In genomic region chr5:93058309-93058708, GRCh38 we compare ENCODE assay signal across 17 cellular contexts.
DNase-seq lines count a peak whose midpoint lies in the region; ATAC-seq and TF ChIP-seq lines count a peak whose summit lies in the region.
"Had no signal": no experiment of that assay in that cellular context is flagged by ENCODE, and none has a peak within 500 bp of the region (broad histone marks: within the 10 kb centered on the region; RNA-seq: fewer than 3 reads in every experiment).

No MANE protein-coding gene starts in this region.

- no peak for TF ChIP-seq CTCF in fibroblast of pulmonary artery (IDR thresholded peaks at IDR 0.05; ENCODE audit: low read length, missing control alignments)
- no peak for TF ChIP-seq CTCF in esophagus muscularis mucosa (IDR thresholded peaks at IDR 0.05)

- H3K9me3 ChIP-seq in GM23248 (ENCODE audit: low read depth) (no peaks in the 10 kb centered on the region), esophagus muscularis mucosa (no peaks in the 10 kb centered on the region)

- no peak for TF ChIP-seq EP300 in esophagus muscularis mucosa (IDR thresholded peaks at IDR 0.05)

- in situ Hi-C loops in GM23248 (cut with MboI): no loop called here

- H3K9ac ChIP-seq in GM23248: no peak overlapping the region

- H3K27me3 ChIP-seq in GM23248 (replicated peaks; ENCODE audit: insufficient read depth): no peaks in the 10 kb centered on the region
- no peaks in the 10 kb centered on the region for H3K27me3 ChIP-seq in esophagus muscularis mucosa

- TF ChIP-seq POLR2A in esophagus muscularis mucosa (IDR thresholded peaks at IDR 0.05; ENCODE audit: low read depth): no peak

- H3K9me2 ChIP-seq in GM23248 (ENCODE audit: insufficient read depth): no peaks in the 10 kb centered on the region; the same call in 1 of the 2 replicates

- peaks cover 22% of the 10 kb centered on the region for H3K4me1 ChIP-seq in GM23248 (ENCODE audit: insufficient read depth)
- no peaks in the 10 kb centered on the region for H3K4me1 ChIP-seq in esophagus muscularis mucosa

- H3K27ac ChIP-seq in GM23248 (no peak overlapping the region), esophagus muscularis mucosa (replicated peaks in 1 of 4) (no peak overlapping the region)

- H3K79me2 ChIP-seq in GM23248 (ENCODE audit: insufficient read depth): no peaks in the 10 kb centered on the region

- DNase-seq in GM23248: peak; percentile 78
- peak; percentile 17 for DNase-seq in T1000 (lab: John Stamatoyannopoulos, UW)
- DNase-seq in fibroblast of pulmonary artery (ENCODE audit: low read depth): peak; percentile 65
- DNase-seq in stromal cell of bone marrow (ENCODE audit: low read depth): peak; percentile 62
- no peak for DNase-seq in NCI-H1092 (lab: John Stamatoyannopoulos, UW)
- no peak for DNase-seq in esophagus muscularis mucosa (ENCODE audit: extremely low spot score)
- DNase-seq: activated effector memory CD4-positive, alpha-beta T cell treated with anti-CD3 and anti-CD28 coated beads, Interleukin-2, amount 50 U/mL, for 16 hours; amniotic stem cell; CD4-positive, alpha-beta memory T cell; cortex of kidney; hippocampal formation; kidney glomerular epithelial cell; NCI-H526 treated with DMSO at 0.1 percent for 48 hours; OCI-M1; stimulated activated CD4-positive, alpha-beta T cell treated with anti-CD3 and anti-CD28 coated beads, Interleukin-15, amount 100 ng/mL, for 24 hours; stimulated activated naive CD8-positive, alpha-beta T cell treated with anti-CD3 and anti-CD28 coated beads, Interleukin-15, Interleukin-2, amounts not matched to agents 100 U/mL and 50 U/mL, for 24 hours had no signal

- peaks cover 8% of the 10 kb centered on the region; the same call in 1 of the 2 replicates for H3F3A ChIP-seq in GM23248 (ENCODE audit: insufficient read depth)

- H3K4me3 ChIP-seq in GM23248: no peak overlapping the region
- H3K4me3 ChIP-seq in fibroblast of pulmonary artery (replicated peaks; ENCODE audit: low read depth, low read length): no peak overlapping the region
- no peak overlapping the region for H3K4me3 ChIP-seq in esophagus muscularis mucosa

- no peaks in the 10 kb centered on the region for H4K20me1 ChIP-seq in GM23248 (ENCODE audit: insufficient read depth)

- peak overlapping the region; percentile 51 for H3K4me2 ChIP-seq in GM23248 (ENCODE audit: unreplicated experiment)

- no peak for ATAC-seq in GM21390 (IDR thresholded peaks at IDR 0.05; ENCODE audit: unreplicated experiment)
- ATAC-seq: stimulated activated naive CD8-positive, alpha-beta T cell treated with anti-CD3 and anti-CD28 coated beads, Interleukin-15, Interleukin-2, amounts not matched to agents 100 U/mL and 50 U/mL, for 24 hours had no signal

- 0 out of 2 replicates have a peak overlapping the region, but pooled peaks have one; percentile 4 for H2AFZ ChIP-seq in GM23248

- H3K36me3 ChIP-seq in GM23248 (ENCODE audit: low read depth) (no peaks in the 10 kb centered on the region), esophagus muscularis mucosa (no peaks in the 10 kb centered on the region)

- intact Hi-C loops in esophagus muscularis mucosa (cut with DNase I): no loop called here

Comparison
In these comparisons a context has a peak if more than half of its experiments do, and no peak if none do; other contexts are left out.
1. DNase-seq: peak in GM23248 (single experiment), T1000 (single experiment), fibroblast of pulmonary artery (single experiment) and stromal cell of bone marrow (single experiment); none in NCI-H1092 (single experiment) and esophagus muscularis mucosa (single experiment).